In genomic region chr19:46660008-46660517, GRCh38 we compare ENCODE assay signal across 9 cellular contexts. TPM values are rescaled to one million over a fixed set of nuclear protein-coding genes. Genes with fewer than 3 reads are reported as not detected.
DNase-seq lines count a peak whose midpoint lies in the region; ATAC-seq and TF ChIP-seq lines count a peak whose summit lies in the region.
"Had no signal": no experiment of that assay in that cellular context is flagged by ENCODE, and none has a peak within 500 bp of the region (broad histone marks: within the 10 kb centered on the region; RNA-seq: fewer than 3 reads in every experiment).

No MANE protein-coding gene starts in this region.

- H3K4me2 ChIP-seq in BLaER1, result peak overlapping the region; percentile 99

- no peaks in the 10 kb centered on the region for H3K27me3 ChIP-seq in BLaER1
- peaks cover 30% of the 10 kb centered on the region for H3K27me3 ChIP-seq in colonic mucosa
- peaks cover 6 to 10% of the 10 kb centered on the region in 2 donors for H3K27me3 ChIP-seq in naive thymus-derived CD4-positive, alpha-beta T cell (ENCODE audit: control insufficient read depth in 2 of 2, insufficient read depth in 2 of 2, low read length in 2 of 2)

- H3K4me1 Mint-ChIP-seq in naive thymus-derived CD4-positive, alpha-beta T cell, result peaks cover 7 to 26% (median 20%) of the 10 kb centered on the region in 7 donors

- H3K27ac Mint-ChIP-seq in naive thymus-derived CD4-positive, alpha-beta T cell, result peak overlapping the region in 5 of 9 donors; percentile 53 to 85 (median 66)

- CTCF ChIA-PET in naive thymus-derived CD4-positive, alpha-beta T cell (lab: Charles Lee), result interaction anchor here (7.2 kb wide), 1 partner anchor 45 kb away, joined by 137 read pairs; no protein-coding TSS in a partner anchor

- no peak for ATAC-seq in naive thymus-derived CD4-positive, alpha-beta T cell
- ATAC-seq in GM21390 (IDR thresholded peaks at IDR 0.05; ENCODE audit: unreplicated experiment), result no peak

- POLR2A ChIA-PET in naive thymus-derived CD4-positive, alpha-beta T cell (lab: Charles Lee), result interaction anchor here (1.2 to 4.1 kb wide), 5 partner anchors 26 to 80 kb away, joined by 3 to 46 read pairs (median 4); no protein-coding TSS in a partner anchor

- peak overlapping the region; percentile 73 to 86 (median 82) for H3K4me3 Mint-ChIP-seq in naive thymus-derived CD4-positive, alpha-beta T cell

- no peak for DNase-seq in Jurkat, Clone E6-1 (ENCODE audit: low read depth, low spot score)
- no peak for DNase-seq in colonic mucosa
- DNase-seq in naive thymus-derived CD4-positive, alpha-beta T cell, result no peak
- DNase-seq in NCI-H1105 (lab: John Stamatoyannopoulos, UW), result no peak
- no peak for DNase-seq in Kasumi-1 (lab: John Stamatoyannopoulos, UW)
- DNase-seq in activated effector memory CD4-positive, alpha-beta T cell treated with Interleukin-2 at 50 U/mL for 16 hours, result no peak

- no peak overlapping the region for H3K27ac ChIP-seq in BLaER1
- H3K27ac ChIP-seq in colonic mucosa, result peak overlapping the region; percentile 51
- peak overlapping the region; percentile 14 for H3K27ac ChIP-seq in naive thymus-derived CD4-positive, alpha-beta T cell (ENCODE audit: low read depth, low read length)

- H3K9me3 ChIP-seq in BLaER1 (no peaks in the 10 kb centered on the region), colonic mucosa (no peaks in the 10 kb centered on the region)
- H3K9me3 ChIP-seq in naive thymus-derived CD4-positive, alpha-beta T cell (ENCODE audit: control insufficient read depth in 2 of 3, low read length in 3 of 3), result no peaks in the 10 kb centered on the region

- no peak for TF ChIP-seq CTCF in colonic mucosa (IDR thresholded peaks at IDR 0.05)

- peaks cover 9 to 45% (median 20%) of the 10 kb centered on the region in 5 donors for H3K27me3 Mint-ChIP-seq in naive thymus-derived CD4-positive, alpha-beta T cell

- no peaks in the 10 kb centered on the region for H3K36me3 Mint-ChIP-seq in naive thymus-derived CD4-positive, alpha-beta T cell

- H3K36me3 ChIP-seq in BLaER1, result no peaks in the 10 kb centered on the region
- no peaks in the 10 kb centered on the region for H3K36me3 ChIP-seq in colonic mucosa
- no peaks in the 10 kb centered on the region for H3K36me3 ChIP-seq in naive thymus-derived CD4-positive, alpha-beta T cell (ENCODE audit: control insufficient read depth in 2 of 3, insufficient read depth in 3 of 3, low read length in 3 of 3)

- H3K4me3 ChIP-seq in BLaER1 (peak overlapping the region; percentile 74), colonic mucosa (peak overlapping the region; percentile 53)
- peak overlapping the region; percentile 45 for H3K4me3 ChIP-seq in Jurkat, Clone E6-1 (ENCODE audit: low read length)
- H3K4me3 ChIP-seq in naive thymus-derived CD4-positive, alpha-beta T cell (ENCODE audit: low read length), result peak overlapping the region; percentile 51

- peak overlapping the region; percentile 70 for H3K9ac ChIP-seq in BLaER1
- peak overlapping the region; percentile 22 to 62 for H3K9ac ChIP-seq in colonic mucosa (ENCODE audit: low read depth in 2 of 2, low read length in 2 of 2)

- no peaks in the 10 kb centered on the region for H4K20me1 ChIP-seq in BLaER1

- H3K4me1 ChIP-seq in BLaER1, result peaks cover 31% of the 10 kb centered on the region
- H3K4me1 ChIP-seq in colonic mucosa, result peaks cover 6% of the 10 kb centered on the region
- H3K4me1 ChIP-seq in naive thymus-derived CD4-positive, alpha-beta T cell (ENCODE audit: control insufficient read depth in 2 of 2, insufficient read depth in 2 of 2, low read length in 2 of 2), result peaks cover 14 to 20% of the 10 kb centered on the region in 2 donors

- intact Hi-C loops in colonic mucosa (cut with DNase I), result no loop called here
- intact Hi-C loops in naive thymus-derived CD4-positive, alpha-beta T cell (cut with micrococcal nuclease), result loop anchor here in 1 of 2 donors (5.0 to 10.0 kb wide), 2 partner anchors 118 to 255 kb away; no protein-coding TSS in a partner anchor

- no peaks in the 10 kb centered on the region for H3K9me3 Mint-ChIP-seq in naive thymus-derived CD4-positive, alpha-beta T cell

RNA-seq across cellular contexts. Expression of gene DACT3, which starts 0.9 kb away (rescaled TPM):
- polyA plus RNA-seq in Jurkat, Clone E6-1 (2012; ENCODE audit: insufficient read depth, insufficient read length), result 0.77 TPM
- 1 to 10 TPM; 1.6 to 5.3 TPM for total RNA-seq in colonic mucosa
- total RNA-seq in naive thymus-derived CD4-positive, alpha-beta T cell, result 1 to 10 TPM in 1 of 5 experiments, under 1 TPM in 3, not detected in 1; 0.11 to 1.3 (median 0.34) TPM
- under 1 TPM in 1 of 2 donors, not detected in 1; 0.07 TPM for polyA plus RNA-seq in naive thymus-derived CD4-positive, alpha-beta T cell

RNA-seq across cellular contexts. Expression of gene GNG8, which starts 24.1 kb away (rescaled TPM):
- not detected for polyA plus RNA-seq in Jurkat, Clone E6-1 (2012; ENCODE audit: insufficient read depth, insufficient read length)
- total RNA-seq in colonic mucosa, result not detected
- 10 to 100 TPM in 1 of 5 experiments, 1 to 10 TPM in 1, not detected in 3; 3.2 to 12.3 TPM for total RNA-seq in naive thymus-derived CD4-positive, alpha-beta T cell
- polyA plus RNA-seq in naive thymus-derived CD4-positive, alpha-beta T cell, result 1 to 10 TPM in 1 of 2 donors, not detected in 1; 9.7 TPM
- total RNA-seq: lung had no signal
- polyA plus RNA-seq: lung had no signal

RNA-seq across cellular contexts. Expression of gene PTGIR, which starts 35.2 kb away (rescaled TPM):
- 0.85 TPM for polyA plus RNA-seq in Jurkat, Clone E6-1 (2012; ENCODE audit: insufficient read depth, insufficient read length)
- under 1 TPM; 0.82 TPM for total RNA-seq in colonic mucosa
- total RNA-seq in naive thymus-derived CD4-positive, alpha-beta T cell, result 10 to 100 TPM in 1 of 5 experiments, 1 to 10 TPM in 4; 4.2 to 99.1 (median 4.9) TPM
- 10 to 100 TPM in 1 of 2 donors, 1 to 10 TPM in 1; 5.1 to 13.2 TPM for polyA plus RNA-seq in naive thymus-derived CD4-positive, alpha-beta T cell

RNA-seq across cellular contexts. Expression of gene PRKD2, which starts 56.9 kb away (rescaled TPM):
- 61.6 TPM for polyA plus RNA-seq in Jurkat, Clone E6-1 (2012; ENCODE audit: insufficient read depth, insufficient read length)
- 10 to 100 TPM; 60.9 to 61.8 TPM for total RNA-seq in colonic mucosa
- 100 to 1,000 TPM; 120 to 181 (median 123) TPM for total RNA-seq in naive thymus-derived CD4-positive, alpha-beta T cell
- 100 to 1,000 TPM in 1 of 2 donors, 10 to 100 TPM in 1; 39.5 to 105 TPM for polyA plus RNA-seq in naive thymus-derived CD4-positive, alpha-beta T cell

RNA-seq across cellular contexts. Expression of gene CALM3, which starts 58.9 kb away (rescaled TPM):
- polyA plus RNA-seq in Jurkat, Clone E6-1 (2012; ENCODE audit: insufficient read depth, insufficient read length), result 522 TPM
- 100 to 1,000 TPM; 309 to 444 TPM for total RNA-seq in colonic mucosa
- total RNA-seq in naive thymus-derived CD4-positive, alpha-beta T cell, result 100 to 1,000 TPM; 203 to 517 (median 266) TPM
- polyA plus RNA-seq in naive thymus-derived CD4-positive, alpha-beta T cell, result 100 to 1,000 TPM; 242 to 254 TPM
